In genomic region chr12:51047655-51048540, GRCh38 we compare ENCODE assay signal across 1 cellular context.
TF ChIP-seq lines count a peak whose summit lies in the region.

LETMD1 (plus strand) TSS chr12:51048327; CDS start chr12:51048357, 30 bp downstream.

TF ChIP-seq in HepG2, 621 proteins besides CTCF, POLR2A, EP300 and RAD21 (continued from another document and continues in another):
- TF ChIP-seq, protein P1, sequence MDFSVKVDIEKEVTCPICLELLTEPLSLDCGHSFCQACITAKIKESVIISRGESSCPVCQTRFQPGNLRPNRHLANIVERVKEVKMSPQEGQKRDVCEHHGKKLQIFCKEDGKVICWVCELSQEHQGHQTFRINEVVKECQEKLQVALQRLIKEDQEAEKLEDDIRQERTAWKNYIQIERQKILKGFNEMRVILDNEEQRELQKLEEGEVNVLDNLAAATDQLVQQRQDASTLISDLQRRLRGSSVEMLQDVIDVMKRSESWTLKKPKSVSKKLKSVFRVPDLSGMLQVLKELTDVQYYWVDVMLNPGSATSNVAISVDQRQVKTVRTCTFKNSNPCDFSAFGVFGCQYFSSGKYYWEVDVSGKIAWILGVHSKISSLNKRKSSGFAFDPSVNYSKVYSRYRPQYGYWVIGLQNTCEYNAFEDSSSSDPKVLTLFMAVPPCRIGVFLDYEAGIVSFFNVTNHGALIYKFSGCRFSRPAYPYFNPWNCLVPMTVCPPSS (IDR thresholded peaks at IDR 0.05) = no peak
- TF ChIP-seq, protein P2, sequence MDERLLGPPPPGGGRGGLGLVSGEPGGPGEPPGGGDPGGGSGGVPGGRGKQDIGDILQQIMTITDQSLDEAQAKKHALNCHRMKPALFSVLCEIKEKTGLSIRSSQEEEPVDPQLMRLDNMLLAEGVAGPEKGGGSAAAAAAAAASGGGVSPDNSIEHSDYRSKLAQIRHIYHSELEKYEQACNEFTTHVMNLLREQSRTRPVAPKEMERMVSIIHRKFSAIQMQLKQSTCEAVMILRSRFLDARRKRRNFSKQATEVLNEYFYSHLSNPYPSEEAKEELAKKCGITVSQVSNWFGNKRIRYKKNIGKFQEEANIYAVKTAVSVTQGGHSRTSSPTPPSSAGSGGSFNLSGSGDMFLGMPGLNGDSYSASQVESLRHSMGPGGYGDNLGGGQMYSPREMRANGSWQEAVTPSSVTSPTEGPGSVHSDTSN (CRISPR knock-in tag; IDR thresholded peaks at IDR 0.05) = no peak
- TF ChIP-seq NFE2L1 (CRISPR knock-in tag; IDR thresholded peaks at IDR 0.05; ENCODE audit: borderline replicate concordance) = no peak
- no peak for TF ChIP-seq ZNF768 (CRISPR knock-in tag; IDR thresholded peaks at IDR 0.05)
- no peak; the same call in 1 of the 2 replicates for TF ChIP-seq ZNF451 (CRISPR knock-in tag; IDR thresholded peaks at IDR 0.05)
- TF ChIP-seq ONECUT2 (CRISPR knock-in tag; IDR thresholded peaks at IDR 0.05) = no peak
- TF ChIP-seq ZNF260 (CRISPR knock-in tag; IDR thresholded peaks at IDR 0.05; ENCODE audit: borderline replicate concordance, low read depth) = no peak
- peak; percentile 77; the same call in 1 of the 2 replicates for TF ChIP-seq SNAPC4 (CRISPR knock-in tag; IDR thresholded peaks at IDR 0.05)
- TF ChIP-seq, protein P3, sequence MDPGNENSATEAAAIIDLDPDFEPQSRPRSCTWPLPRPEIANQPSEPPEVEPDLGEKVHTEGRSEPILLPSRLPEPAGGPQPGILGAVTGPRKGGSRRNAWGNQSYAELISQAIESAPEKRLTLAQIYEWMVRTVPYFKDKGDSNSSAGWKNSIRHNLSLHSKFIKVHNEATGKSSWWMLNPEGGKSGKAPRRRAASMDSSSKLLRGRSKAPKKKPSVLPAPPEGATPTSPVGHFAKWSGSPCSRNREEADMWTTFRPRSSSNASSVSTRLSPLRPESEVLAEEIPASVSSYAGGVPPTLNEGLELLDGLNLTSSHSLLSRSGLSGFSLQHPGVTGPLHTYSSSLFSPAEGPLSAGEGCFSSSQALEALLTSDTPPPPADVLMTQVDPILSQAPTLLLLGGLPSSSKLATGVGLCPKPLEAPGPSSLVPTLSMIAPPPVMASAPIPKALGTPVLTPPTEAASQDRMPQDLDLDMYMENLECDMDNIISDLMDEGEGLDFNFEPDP (CRISPR knock-in tag; conservative IDR thresholded peaks at IDR 0.05) = no peak
- TF ChIP-seq ZNF496 (CRISPR knock-in tag; IDR thresholded peaks at IDR 0.05; ENCODE audit: insufficient replicate concordance) = no peak
- TF ChIP-seq ZNF788 (CRISPR knock-in tag; IDR thresholded peaks at IDR 0.05; ENCODE audit: borderline replicate concordance) = peak; percentile 8; the same call in 1 of the 2 replicates
- TF ChIP-seq PHF20 (CRISPR knock-in tag; IDR thresholded peaks at IDR 0.05) = peak; percentile 89
- TF ChIP-seq ZNF761 (CRISPR knock-in tag; conservative IDR thresholded peaks at IDR 0.05) = 0 out of 2 replicates have a peak, but pooled peaks have one; percentile 41
- peak; percentile 71 for TF ChIP-seq PRDM10 (CRISPR knock-in tag; IDR thresholded peaks at IDR 0.05; ENCODE audit: low read depth)
- no peak for TF ChIP-seq SOX6 (IDR thresholded peaks at IDR 0.05)
- peak; percentile 67 for TF ChIP-seq SOX6 (CRISPR knock-in tag; IDR thresholded peaks at IDR 0.05)
- peak; percentile 87 for TF ChIP-seq RXRA (CRISPR knock-in tag; IDR thresholded peaks at IDR 0.05)
- TF ChIP-seq, protein P4, sequence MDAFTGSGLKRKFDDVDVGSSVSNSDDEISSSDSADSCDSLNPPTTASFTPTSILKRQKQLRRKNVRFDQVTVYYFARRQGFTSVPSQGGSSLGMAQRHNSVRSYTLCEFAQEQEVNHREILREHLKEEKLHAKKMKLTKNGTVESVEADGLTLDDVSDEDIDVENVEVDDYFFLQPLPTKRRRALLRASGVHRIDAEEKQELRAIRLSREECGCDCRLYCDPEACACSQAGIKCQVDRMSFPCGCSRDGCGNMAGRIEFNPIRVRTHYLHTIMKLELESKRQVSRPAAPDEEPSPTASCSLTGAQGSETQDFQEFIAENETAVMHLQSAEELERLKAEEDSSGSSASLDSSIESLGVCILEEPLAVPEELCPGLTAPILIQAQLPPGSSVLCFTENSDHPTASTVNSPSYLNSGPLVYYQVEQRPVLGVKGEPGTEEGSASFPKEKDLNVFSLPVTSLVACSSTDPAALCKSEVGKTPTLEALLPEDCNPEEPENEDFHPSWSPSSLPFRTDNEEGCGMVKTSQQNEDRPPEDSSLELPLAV (CRISPR knock-in tag; conservative IDR thresholded peaks at IDR 0.05; ENCODE audit: low read depth) = no peak
- no peak for TF ChIP-seq ZNF143 (CRISPR knock-in tag; IDR thresholded peaks at IDR 0.05)
- TF ChIP-seq ZNF816 (CRISPR knock-in tag; IDR thresholded peaks at IDR 0.05; ENCODE audit: borderline replicate concordance) = 0 out of 2 replicates have a peak, but pooled peaks have one; percentile 33
- TF ChIP-seq MYC (CRISPR knock-in tag; IDR thresholded peaks at IDR 0.05; ENCODE audit: borderline replicate concordance) = peak; percentile 52; the same call in 1 of the 2 replicates
- TF ChIP-seq PHB2 (IDR thresholded peaks at IDR 0.05; ENCODE audit: partially characterized antibody) = no peak
- TF ChIP-seq GLI4 (CRISPR knock-in tag; IDR thresholded peaks at IDR 0.05; ENCODE audit: borderline replicate concordance) = no peak
- TF ChIP-seq XBP1 (CRISPR knock-in tag; IDR thresholded peaks at IDR 0.05) = no peak
- no peak for TF ChIP-seq ZNF20 (CRISPR knock-in tag; IDR thresholded peaks at IDR 0.05)
- TF ChIP-seq IKZF1 (IDR thresholded peaks at IDR 0.05) = no peak
- peak; percentile 73 for TF ChIP-seq ZNF709 (CRISPR knock-in tag; IDR thresholded peaks at IDR 0.05)
- TF ChIP-seq TAF15 (IDR thresholded peaks at IDR 0.05; ENCODE audit: low read depth, low read length, poor library complexity, severe bottlenecking) = no peak
- TF ChIP-seq BRCA1 (CRISPR knock-in tag; IDR thresholded peaks at IDR 0.05) = 0 out of 2 replicates have a peak, but pooled peaks have one; percentile 38
- TF ChIP-seq NONO (IDR thresholded peaks at IDR 0.05) = no peak
- TF ChIP-seq NONO (CRISPR knock-in tag; conservative IDR thresholded peaks at IDR 0.05) = peak; percentile 78
- no peak for TF ChIP-seq ZNF513 (CRISPR knock-in tag; conservative IDR thresholded peaks at IDR 0.05)
- TF ChIP-seq ZNF737 (CRISPR knock-in tag; IDR thresholded peaks at IDR 0.05; ENCODE audit: borderline replicate concordance) = no peak
- no peak for TF ChIP-seq ZFP37 (CRISPR knock-in tag; IDR thresholded peaks at IDR 0.05; ENCODE audit: borderline replicate concordance)
- peak; percentile 69 for TF ChIP-seq YEATS2 (CRISPR knock-in tag; IDR thresholded peaks at IDR 0.05; ENCODE audit: borderline replicate concordance)
- no peak for TF ChIP-seq ZNF160 (CRISPR knock-in tag; IDR thresholded peaks at IDR 0.05)
- TF ChIP-seq NR2F1 (CRISPR knock-in tag; IDR thresholded peaks at IDR 0.05) = peak in 1 of 2 experiments; percentile 31; a peak in 1 of 4 replicates
- no peak for TF ChIP-seq KLF13 (CRISPR knock-in tag; IDR thresholded peaks at IDR 0.05)
- no peak for TF ChIP-seq FOXM1 (CRISPR knock-in tag; IDR thresholded peaks at IDR 0.05)
- TF ChIP-seq REL (CRISPR knock-in tag; conservative IDR thresholded peaks at IDR 0.05) = peak; percentile 38; the same call in 1 of the 2 replicates
- no peak; the same call in 1 of the 2 replicates for TF ChIP-seq ZNF275 (CRISPR knock-in tag; IDR thresholded peaks at IDR 0.05; ENCODE audit: borderline replicate concordance)
- no peak for TF ChIP-seq HHEX (CRISPR knock-in tag; IDR thresholded peaks at IDR 0.05)
- TF ChIP-seq CENPT (CRISPR knock-in tag; IDR thresholded peaks at IDR 0.05; ENCODE audit: low read depth) = no peak
- no peak for TF ChIP-seq ZNF337 (CRISPR knock-in tag; IDR thresholded peaks at IDR 0.05; ENCODE audit: borderline replicate concordance, low read depth)
- peak; percentile 81 for TF ChIP-seq KMT2B (CRISPR knock-in tag; IDR thresholded peaks at IDR 0.05)
- no peak for TF ChIP-seq SRSF9 (IDR thresholded peaks at IDR 0.05; ENCODE audit: borderline replicate concordance, insufficient read depth, low read depth, low read length, poor library complexity, severe bottlenecking)
- no peak for TF ChIP-seq JUND (CRISPR knock-in tag; IDR thresholded peaks at IDR 0.05)
- TF ChIP-seq TARDBP (CRISPR knock-in tag; IDR thresholded peaks at IDR 0.05) = peak; percentile 53
- TF ChIP-seq RAD51 (IDR thresholded peaks at IDR 0.05; ENCODE audit: borderline replicate concordance) = no peak
- no peak for TF ChIP-seq FOXP1 (IDR thresholded peaks at IDR 0.05)
- no peak for TF ChIP-seq FOXP1 (CRISPR knock-in tag; IDR thresholded peaks at IDR 0.05)
- TF ChIP-seq GATAD2A (CRISPR knock-in tag; IDR thresholded peaks at IDR 0.05) = 0 out of 2 replicates have a peak, but pooled peaks have one; percentile 51
- TF ChIP-seq ELF1 (CRISPR knock-in tag; IDR thresholded peaks at IDR 0.05) = peak; percentile 93
